22 cellular contexts compared by ENCODE assay signal in genomic region chr16:77332792-77333191, GRCh38.
"Had no signal": no experiment of that assay in that cellular context is flagged by ENCODE, and none has a peak within 500 bp of the region (broad histone marks: within the 10 kb centered on the region; RNA-seq: fewer than 3 reads in every experiment).

No MANE protein-coding gene starts in this region.

- H3K36me3 ChIP-seq: colonic mucosa, esophagus muscularis mucosa, left ventricle myocardium inferior, prostate gland, right atrium auricular region, tibial artery, uterus had no signal

- H3K27me3 ChIP-seq: colonic mucosa, esophagus muscularis mucosa, right atrium auricular region, uterus had no signal

- H3K27ac ChIP-seq: colonic mucosa, dorsolateral prefrontal cortex, esophagus muscularis mucosa, left ventricle myocardium inferior, prostate gland, right atrium auricular region, tibial artery, uterus had no signal

- H3K4me3 ChIP-seq: colonic mucosa, dorsolateral prefrontal cortex, esophagus muscularis mucosa, left ventricle myocardium inferior, prostate gland, right atrium auricular region, tibial artery, uterus had no signal

- H3K4me1 ChIP-seq: colonic mucosa, esophagus muscularis mucosa, left ventricle myocardium inferior, prostate gland, right atrium auricular region, tibial artery, uterus had no signal

- ATAC-seq: activated naive CD8-positive, alpha-beta T cell treated with anti-CD3 and anti-CD28 coated beads, Interleukin-2, amount 50 U/mL, for 24 hours; activated T-cell treated with anti-CD3 and anti-CD28 coated beads, Interleukin-2, amount 50 U/mL, for 72 hours; effector memory CD8-positive, alpha-beta T cell; natural killer cell treated with Interleukin-12 subunit alpha and Interleukin-12 subunit beta and Interleukin-15 and Interleukin-18, amount 100 ng/mL, for 72 hours; stimulated activated naive CD8-positive, alpha-beta T cell treated with anti-CD3 and anti-CD28 coated beads, Interleukin-15, amount 100 ng/mL, for 72 hours; T-helper 17 cell had no signal

- H3K9me3 ChIP-seq: colonic mucosa, esophagus muscularis mucosa, left ventricle myocardium inferior, prostate gland, right atrium auricular region, tibial artery, uterus had no signal

- DNase-seq: activated CD4-positive, alpha-beta T cell treated with anti-CD3 and anti-CD28 coated beads for 4 hours; activated CD4-positive, alpha-beta T cell treated with anti-CD3 and anti-CD28 coated beads, Interleukin-2, amount 50 U/mL, for 48 hours; activated CD4-positive, CD25-positive, alpha-beta regulatory T cell; activated effector memory CD4-positive, alpha-beta T cell treated with anti-CD3 and anti-CD28 coated beads, Interleukin-2, amount 50 U/mL, for 16 hours; activated naive CD4-positive, alpha-beta T cell treated with anti-CD3 and anti-CD28 coated beads, Interleukin-2, amount 50 U/mL, for 16 hours; activated naive CD8-positive, alpha-beta T cell treated with anti-CD3 and anti-CD28 coated beads, Interleukin-2, amount 50 U/mL, for 24 hours; activated T-cell treated with anti-CD3 and anti-CD28 coated beads, Interleukin-2, amount 50 U/mL, for 72 hours; anterior cingulate cortex; colonic mucosa; dorsolateral prefrontal cortex; effector memory CD8-positive, alpha-beta T cell; left ventricle myocardium inferior; stimulated activated CD4-positive, alpha-beta T cell treated with anti-CD3 and anti-CD28 coated beads, Interleukin-1b, Interleukin-23, amount 100 ng/mL, for 48 hours; stimulated activated naive CD8-positive, alpha-beta T cell treated with anti-CD3 and anti-CD28 coated beads, Interleukin-15, amount 100 ng/mL, for 72 hours; SW 1271; T-helper 17 cell; tibial artery; uterus had no signal
